In the genomic region with DNA sequence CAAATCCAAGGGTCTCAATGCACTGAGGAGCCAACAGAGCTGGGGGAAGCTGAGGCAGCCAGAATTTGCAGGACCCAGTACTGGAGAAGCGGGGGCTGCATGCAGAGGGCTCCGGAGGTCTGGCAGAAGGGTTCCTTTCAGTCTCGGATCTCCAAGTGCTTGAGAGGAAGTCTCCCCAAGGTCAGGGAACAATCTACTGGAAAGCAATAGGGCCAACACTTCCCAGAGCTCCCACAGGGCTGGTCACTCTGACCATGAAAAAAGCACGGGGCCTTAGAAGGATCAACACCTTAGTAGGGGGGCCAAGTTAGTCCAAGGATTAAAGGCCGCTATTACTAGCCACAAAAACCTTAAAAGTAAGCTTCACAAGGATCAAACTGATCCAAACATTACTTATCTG, we compare ENCODE assay signal across 15 cellular contexts.
"Had no signal": no experiment of that assay in that cellular context is flagged by ENCODE, and none has a peak within 500 bp of the region (broad histone marks: within the 10 kb centered on the region; RNA-seq: fewer than 3 reads in every experiment).

No MANE protein-coding gene starts in this region.

- H3K4me3 Mint-ChIP-seq: activated T-helper 1 cell treated with anti-CD3 and anti-CD28 coated beads, Interleukin-12 subunit alpha, Interleukin-12 subunit beta, Interleukin-2, Interleukin-4 antibody, amounts not matched to agents 30 ng/mL and 10 ng/mL and 1 ng/mL, durations not matched to agents 14 hours and 24 hours and 36 hours; stimulated activated naive B cell treated with anti-CD40 and anti-IgM and Interleukin-4, amounts not matched to agents 10 μg/mL and 1 μg/mL and 100 μg/mL, for 72 hours had no signal

- H3K4me1 ChIP-seq: colonic mucosa, foreskin keratinocyte had no signal

- H3K4me3 ChIP-seq: adrenal gland, colonic mucosa, lower lobe of right lung, transverse colon had no signal

- H3K9me3 Mint-ChIP-seq: activated T-helper 1 cell treated with anti-CD3 and anti-CD28 coated beads, Interleukin-12 subunit alpha, Interleukin-12 subunit beta, Interleukin-2, Interleukin-4 antibody, amounts not matched to agents 30 ng/mL and 10 ng/mL and 1 ng/mL, durations not matched to agents 14 hours and 24 hours and 36 hours; stimulated activated naive B cell treated with anti-CD40 and anti-IgM and Interleukin-4, amounts not matched to agents 10 μg/mL and 1 μg/mL and 100 μg/mL, for 72 hours; T-helper 2 cell treated with Interferon-gamma antibody and Interleukin-4, amounts not matched to agents 5 μg/mL and 100 μg/mL, for 36 hours had no signal

- H3K27ac ChIP-seq: adrenal gland, colonic mucosa, foreskin keratinocyte, lower lobe of right lung, transverse colon had no signal

- H3K27me3 ChIP-seq: adrenal gland, colonic mucosa, foreskin keratinocyte, transverse colon had no signal

- H3K27me3 Mint-ChIP-seq: stimulated activated naive B cell treated with anti-CD40 and anti-IgM and Interleukin-4, amounts not matched to agents 10 μg/mL and 1 μg/mL and 100 μg/mL, for 72 hours had no signal

- H3K36me3 ChIP-seq: adrenal gland, colonic mucosa, transverse colon had no signal

- H3K9me3 ChIP-seq: adrenal gland, colonic mucosa, lower lobe of right lung, transverse colon had no signal

- H3K27ac Mint-ChIP-seq: activated T-helper 1 cell treated with anti-CD3 and anti-CD28 coated beads, Interleukin-12 subunit alpha, Interleukin-12 subunit beta, Interleukin-2, Interleukin-4 antibody, amounts not matched to agents 30 ng/mL and 10 ng/mL and 1 ng/mL, durations not matched to agents 14 hours and 24 hours and 36 hours; stimulated activated naive B cell treated with anti-CD40 and anti-IgM and Interleukin-4, amounts not matched to agents 10 μg/mL and 1 μg/mL and 100 μg/mL, for 72 hours had no signal

- ATAC-seq: foreskin keratinocyte; lower lobe of right lung; stimulated activated naive B cell treated with anti-CD40 and anti-IgM and Interleukin-4, amounts not matched to agents 10 μg/mL and 1 μg/mL and 100 μg/mL, for 72 hours had no signal

- DNase-seq: activated CD4-positive, alpha-beta T cell treated with anti-CD3 and anti-CD28 coated beads, Interleukin-2, amount 50 U/mL, for 1 hour; activated naive CD4-positive, alpha-beta T cell treated with Interleukin-2 at 50 U/mL for 16 hours; adrenal gland; caudate nucleus; colonic mucosa; effector CD4-positive, alpha-beta T cell; foreskin keratinocyte; lower lobe of right lung; midbrain; stimulated activated CD4-positive, alpha-beta T cell treated with anti-CD3 and anti-CD28 coated beads, Interleukin-2, amount 100 ng/mL, for 48 hours; stimulated activated naive B cell treated with anti-CD40 and anti-IgM and Interleukin-4, amounts not matched to agents 10 μg/mL and 1 μg/mL and 100 μg/mL, for 72 hours; substantia nigra; transverse colon had no signal
